Comparison of ENCODE assay signal across 27 cellular contexts in the genomic region with DNA sequence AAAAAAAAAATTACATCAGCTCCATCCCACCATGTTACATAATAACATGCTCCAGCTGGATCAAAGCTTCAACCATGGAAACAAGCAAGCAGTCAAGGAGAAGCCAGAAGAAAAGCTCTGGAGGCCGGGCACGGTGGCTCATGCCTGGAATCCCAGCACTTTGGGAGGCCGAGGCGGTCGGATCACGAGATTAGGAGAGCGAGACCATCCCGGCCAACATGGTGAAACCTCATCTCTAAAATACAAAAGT. TPM values are rescaled to one million over a fixed set of nuclear protein-coding genes. Genes with fewer than 3 reads are reported as not detected.
DNase-seq lines count a peak whose midpoint lies in the region; ATAC-seq and TF ChIP-seq lines count a peak whose summit lies in the region.
"Had no signal": no experiment of that assay in that cellular context is flagged by ENCODE, and none has a peak within 500 bp of the region (broad histone marks: within the 10 kb centered on the region; RNA-seq: fewer than 3 reads in every experiment).

No MANE protein-coding gene starts in this region.

- DNase-seq in NCI-H446 treated with DMSO at 0.1 percent for 48 hours (lab: John Stamatoyannopoulos, UW) (peak; percentile 69), NCI-H446 (lab: John Stamatoyannopoulos, UW) (no peak), right lobe of liver (no peak), ureter (ENCODE audit: low spot score) (no peak), coronary artery (ENCODE audit: low spot score) (no peak)
- DNase-seq: activated CD4-positive, alpha-beta memory T cell treated with anti-CD3 and anti-CD28 coated beads for 36 hours; activated CD4-positive, alpha-beta T cell treated with anti-CD3 and anti-CD28 coated beads for 1 hour; activated naive CD4-positive, alpha-beta T cell treated with Interleukin-2 at 50 U/mL for 16 hours; DND-41; effector CD4-positive, alpha-beta T cell; GOT3; lower lobe of right lung; naive thymus-derived CD4-positive, alpha-beta T cell; NCI-H2227 treated with DMSO at 0.1 percent for 48 hours; SHP77; stimulated activated naive B cell treated with anti-CD40 and anti-IgM and Interleukin-4, amounts not matched to agents 10 μg/mL and 1 μg/mL and 100 μg/mL, for 72 hours; T-helper 2 cell had no signal

- no peak overlapping the region for H3K9ac ChIP-seq in stomach smooth muscle (ENCODE audit: low read length in 2 of 2)

- ATAC-seq in right lobe of liver (no peak), GM19328 (IDR thresholded peaks at IDR 0.05; ENCODE audit: unreplicated experiment) (no peak)
- ATAC-seq: K562; naive thymus-derived CD4-positive, alpha-beta T cell; stimulated activated naive B cell treated with anti-CD40 and anti-IgM and Interleukin-4, amounts not matched to agents 10 μg/mL and 1 μg/mL and 100 μg/mL, for 72 hours had no signal

- peaks cover 9 to 67% (median 40%) of the 10 kb centered on the region in 4 donors for H3K36me3 ChIP-seq in right lobe of liver
- peaks cover 48 to 57% of the 10 kb centered on the region in 2 donors for H3K36me3 ChIP-seq in stomach smooth muscle (ENCODE audit: control insufficient read depth in 2 of 2, insufficient read depth in 2 of 2, low read length in 2 of 2)

- no peaks in the 10 kb centered on the region for H3K9me3 ChIP-seq in right lobe of liver
- H3K9me3 ChIP-seq in stomach smooth muscle (ENCODE audit: control insufficient read depth in 2 of 2, low read length in 2 of 2) = no peaks in the 10 kb centered on the region
- H3K9me3 ChIP-seq: heart right ventricle, lower lobe of right lung, neutrophil, suprapubic skin had no signal

- TF ChIP-seq POLR2A in right lobe of liver (IDR thresholded peaks at IDR 0.05) = no peak

- intact Hi-C loops in right lobe of liver (cut with DNase I) = loop anchor here in 1 of 2 donors (10.0 kb wide), 1 partner anchor 45 kb away; a partner anchor contains a TSS

- H3K4me3 ChIP-seq in right lobe of liver (no peak overlapping the region), stomach smooth muscle (ENCODE audit: low read length in 2 of 2) (no peak overlapping the region), coronary artery (no peak overlapping the region)
- H3K4me3 ChIP-seq: heart right ventricle, K562, lower lobe of right lung, skin epidermis, suprapubic skin had no signal

- H3K27ac ChIP-seq in cingulate gyrus (ENCODE audit: low read depth, low read length) (peak overlapping the region; percentile 60), right lobe of liver (peak overlapping the region in 2 of 3 donors; percentile 63 to 83), stomach smooth muscle (ENCODE audit: low read length) (peak overlapping the region; percentile 74), coronary artery (no peak overlapping the region)
- H3K27ac ChIP-seq: C4-2B, epithelial cell of prostate, lower lobe of right lung, neutrophil had no signal

- whole genome bisulfite sequencing in right lobe of liver (ENCODE audit: insufficient coverage, low coverage, low lambda C conversion rate, missing lambda C conversion rate) = 96% methylated on average over 8 of the region's 8 CpGs

- no peak for TF ChIP-seq CTCF in right lobe of liver (IDR thresholded peaks at IDR 0.05)
- TF ChIP-seq CTCF in coronary artery (IDR thresholded peaks at IDR 0.05) = no peak

- H3K27me3 ChIP-seq in right lobe of liver = no peaks in the 10 kb centered on the region
- H3K27me3 ChIP-seq in stomach smooth muscle (ENCODE audit: control insufficient read depth in 1 of 2, insufficient read depth in 2 of 2, low read length in 2 of 2) = no peaks in the 10 kb centered on the region
- H3K27me3 ChIP-seq: heart right ventricle, neutrophil, suprapubic skin had no signal

- H3K4me1 ChIP-seq in right lobe of liver (peaks cover 0 to 18% (median 8%) of the 10 kb centered on the region in 4 donors), stomach smooth muscle (ENCODE audit: control insufficient read depth, insufficient read depth, low read length) (peaks cover 23% of the 10 kb centered on the region)
- H3K4me1 ChIP-seq: lower lobe of right lung had no signal

RNA-seq across cellular contexts. Expression of a gene that starts 7.8 kb away (rescaled TPM):
- total RNA-seq in right lobe of liver = 10 to 100 TPM; 47.2 to 79.1 (median 58.8) TPM
- 107 TPM for total RNA-seq in ureter

RNA-seq across cellular contexts. Expression of a gene that starts 22.3 kb away (rescaled TPM):
- 10 to 100 TPM in 5 of 6 experiments, 1 to 10 TPM in 1; 8.4 to 16.3 (median 14.0) TPM for total RNA-seq in right lobe of liver
- 45.9 TPM for total RNA-seq in ureter

RNA-seq across cellular contexts. Expression of a gene that starts 47.3 kb away (rescaled TPM):
- 1 to 10 TPM; 3.1 to 9.2 (median 3.5) TPM for total RNA-seq in right lobe of liver
- total RNA-seq in ureter = 23.0 TPM

RNA-seq across cellular contexts. Expression of a gene that starts 49.4 kb away (rescaled TPM):
- 10 to 100 TPM; 22.6 to 47.7 (median 25.2) TPM for total RNA-seq in right lobe of liver
- 78.5 TPM for total RNA-seq in ureter

Comparison
In these comparisons a context has a peak if more than half of its experiments do, and no peak if none do; other contexts are left out.
1. H3K27ac ChIP-seq: peak in cingulate gyrus (single experiment), right lobe of liver (2 of 3) and stomach smooth muscle (single experiment); none in coronary artery (0 of 2).